In the genomic region with DNA sequence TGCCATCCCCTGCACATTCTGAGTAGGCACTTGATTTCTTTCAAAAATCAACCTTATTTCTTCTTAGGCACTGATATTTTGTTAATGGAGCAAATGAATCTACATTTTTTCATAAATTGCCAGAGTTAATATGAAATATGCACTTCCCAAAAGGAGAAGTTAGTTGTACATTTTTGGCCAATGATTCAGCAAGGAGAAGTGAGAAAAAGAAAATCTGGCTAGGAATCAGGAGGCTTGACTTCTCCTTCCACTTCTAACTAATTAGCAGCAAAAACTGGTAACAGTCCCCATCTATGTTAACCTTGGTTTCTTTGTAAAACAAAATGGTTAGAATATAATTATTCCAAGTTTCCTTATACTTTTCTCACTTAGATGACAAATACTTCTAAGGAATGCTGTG, we compare ENCODE assay signal across 14 cellular contexts. TPM values are rescaled to one million over a fixed set of nuclear protein-coding genes. Genes with fewer than 3 reads are reported as not detected.
DNase-seq lines count a peak whose midpoint lies in the region; ATAC-seq and TF ChIP-seq lines count a peak whose summit lies in the region.
"Had no signal": no experiment of that assay in that cellular context is flagged by ENCODE, and none has a peak within 500 bp of the region (broad histone marks: within the 10 kb centered on the region; RNA-seq: fewer than 3 reads in every experiment).

No MANE protein-coding gene starts in this region.

- H3K4ac ChIP-seq in mesenchymal stem cell (ENCODE audit: low read depth in 1 of 2, low read length in 2 of 2), result no peak overlapping the region

- intact Hi-C loops in mucosa of descending colon (cut with DNase I, micrococcal nuclease), result no loop called here

- no peak overlapping the region for H2AK5ac ChIP-seq in mesenchymal stem cell (ENCODE audit: low read length, severe bottlenecking)

- H3K23ac ChIP-seq in mesenchymal stem cell (ENCODE audit: low read length in 2 of 2), result no peak overlapping the region

- no peak for TF ChIP-seq CTCF in choroid plexus epithelial cell (conservative IDR thresholded peaks at IDR 0.05; ENCODE audit: low read depth, low read length)
- TF ChIP-seq CTCF in mucosa of descending colon (IDR thresholded peaks at IDR 0.05), result no peak

- H3K14ac ChIP-seq in mesenchymal stem cell (ENCODE audit: low read length in 2 of 2), result no peak overlapping the region

- H3K18ac ChIP-seq in mesenchymal stem cell (ENCODE audit: low read depth in 1 of 2, low read length in 2 of 2), result no peak overlapping the region

- H2AFZ ChIP-seq in mesenchymal stem cell (ENCODE audit: low read depth, low read length), result no peak overlapping the region

- peaks cover 2% of the 10 kb centered on the region for H3K4me1 ChIP-seq in mesenchymal stem cell (ENCODE audit: control insufficient read depth, insufficient read depth, low read depth, low read length)
- H3K4me1 ChIP-seq in mucosa of descending colon (ENCODE audit: low read depth), result no peaks in the 10 kb centered on the region

- no peak overlapping the region for H2BK120ac ChIP-seq in mesenchymal stem cell (ENCODE audit: low read depth, low read length)

- H3K9me3 ChIP-seq in mesenchymal stem cell (ENCODE audit: control insufficient read depth, low read length) (no peaks in the 10 kb centered on the region), mucosa of descending colon (no peaks in the 10 kb centered on the region)
- H3K9me3 ChIP-seq: heart right ventricle had no signal

- H3K27ac ChIP-seq in mesenchymal stem cell (ENCODE audit: low read length, poor library complexity, severe bottlenecking), result peak overlapping the region; percentile 74

- H3K9ac ChIP-seq in mesenchymal stem cell (ENCODE audit: low read length), result peak overlapping the region; percentile 25

- H2BK15ac ChIP-seq in mesenchymal stem cell (ENCODE audit: low read depth, poor library complexity, severe bottlenecking), result no peak overlapping the region

- no peak overlapping the region for H2BK12ac ChIP-seq in mesenchymal stem cell (ENCODE audit: low read length in 2 of 2)

- H3K4me3 ChIP-seq in choroid plexus epithelial cell (ENCODE audit: low read depth, low read length) (no peak overlapping the region), mesenchymal stem cell (ENCODE audit: insufficient read depth in 1 of 2, low read depth in 1 of 2, low read length in 2 of 2) (no peak overlapping the region), mucosa of descending colon (no peak overlapping the region)

- H3K27me3 ChIP-seq in mesenchymal stem cell (ENCODE audit: control insufficient read depth in 1 of 2, insufficient read depth in 1 of 2, low read length in 2 of 2), result no peaks in the 10 kb centered on the region
- H3K27me3 ChIP-seq: heart right ventricle had no signal

- ATAC-seq in HG03439 (IDR thresholded peaks at IDR 0.05; ENCODE audit: unreplicated experiment) (no peak), mucosa of descending colon (no peak)
- ATAC-seq: CD8-positive, alpha-beta T cell had no signal

- DNase-seq in Daoy (ENCODE audit: low read depth), result peak; percentile 23
- peak; percentile 44 for DNase-seq in NCI-H226
- peak; percentile 63 for DNase-seq in choroid plexus epithelial cell (ENCODE audit: low read depth)
- DNase-seq in mesenchymal stem cell, result peak; percentile 38
- DNase-seq in activated CD4-positive, alpha-beta T cell treated with anti-CD3 and anti-CD28 coated beads, Interleukin-2, amount 50 U/mL, for 1 hour, result no peak
- DNase-seq in NCI-H2171 (lab: John Stamatoyannopoulos, UW), result no peak
- no peak for DNase-seq in mucosa of descending colon
- DNase-seq: activated CD4-positive, alpha-beta T cell treated with anti-CD3 and anti-CD28 coated beads for 1 hour; activated effector memory CD4-positive, alpha-beta T cell treated with anti-CD3 and anti-CD28 coated beads, Interleukin-2, amount 50 U/mL, for 16 hours; CD8-positive, alpha-beta T cell; heart right ventricle; Karpas-422; SHP77 treated with DMSO at 0.1 percent for 48 hours had no signal

- H4K8ac ChIP-seq in mesenchymal stem cell (ENCODE audit: low read length), result no peak overlapping the region

- H3K4me2 ChIP-seq in mesenchymal stem cell (ENCODE audit: low read length, poor library complexity, severe bottlenecking), result no peak overlapping the region

- no peak overlapping the region for H4K91ac ChIP-seq in mesenchymal stem cell (ENCODE audit: low read length)

- H3K79me1 ChIP-seq in mesenchymal stem cell (replicated peaks; ENCODE audit: low read length, poor library complexity, severe bottlenecking), result peaks cover 9% of the 10 kb centered on the region

- H3K36me3 ChIP-seq in mesenchymal stem cell (ENCODE audit: control insufficient read depth in 1 of 2, insufficient read depth in 2 of 2, low read depth in 1 of 2, low read length in 2 of 2) (no peaks in the 10 kb centered on the region), mucosa of descending colon (ENCODE audit: low read depth) (no peaks in the 10 kb centered on the region)
- H3K36me3 ChIP-seq: heart right ventricle had no signal

- no peak overlapping the region for H2BK5ac ChIP-seq in mesenchymal stem cell (ENCODE audit: low read depth, low read length, poor library complexity, severe bottlenecking)

RNA-seq across cellular contexts. Expression of gene DSE, which starts 7.0 kb away (rescaled TPM):
- 29.5 and 42.6 TPM in 2 replicates for total RNA-seq in Daoy (2014; rRNA removed; shearing (Covaris generic))
- 32.5 TPM for polyA plus RNA-seq in mesenchymal stem cell (2013, experiment 1 of 2)
- polyA plus RNA-seq in mesenchymal stem cell (2013, experiment 2 of 2), result 32.4 TPM
- 10 to 100 TPM in 2 of 3 donors, 1 to 10 TPM in 1; 6.3 to 23.8 (median 14.4) TPM for total RNA-seq in mucosa of descending colon

Comparison
In these comparisons a context has a peak if more than half of its experiments do, and no peak if none do; other contexts are left out.
1. DNase-seq: peak in Daoy (single experiment), NCI-H226 (single experiment), choroid plexus epithelial cell (single experiment) and mesenchymal stem cell (single experiment); none in activated CD4-positive, alpha-beta T cell treated with anti-CD3 and anti-CD28 coated beads, Interleukin-2, amount 50 U/mL, for 1 hour (single experiment), NCI-H2171 (single experiment) and mucosa of descending colon (0 of 3).